ENCODE assay signal across 21 cellular contexts in the genomic region with DNA sequence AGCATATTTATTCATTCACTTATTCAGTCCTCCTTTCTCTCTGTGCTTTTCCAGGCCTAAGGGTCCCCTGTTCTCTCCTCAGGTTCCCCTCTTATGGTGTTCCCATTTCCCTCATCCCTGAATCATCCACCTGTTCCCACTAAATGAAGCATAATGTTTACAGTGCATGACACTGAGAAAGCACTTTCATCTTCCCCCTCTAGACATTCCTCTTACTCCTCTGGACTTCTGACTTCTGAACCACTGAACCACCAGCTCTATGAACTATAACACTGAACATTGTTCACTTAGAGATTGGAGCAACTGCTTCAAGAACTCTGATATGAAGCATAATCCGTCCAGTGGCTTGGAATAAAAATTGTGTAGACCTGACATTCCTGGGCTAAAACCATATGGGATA. TPM values are rescaled to one million over a fixed set of nuclear protein-coding genes. Genes with fewer than 3 reads are reported as not detected.
DNase-seq lines count a peak whose midpoint lies in the region; ATAC-seq, FAIRE-seq and TF ChIP-seq lines count a peak whose summit lies in the region.
"Had no signal": no experiment of that assay in that cellular context is flagged by ENCODE, and none has a peak within 500 bp of the region (broad histone marks: within the 10 kb centered on the region; RNA-seq: fewer than 3 reads in every experiment).

No MANE protein-coding gene starts in this region.

- peak overlapping the region; percentile 3 for H3K27ac Mint-ChIP-seq in activated CD8-positive, alpha-beta memory T cell treated with anti-CD3 and anti-CD28 coated beads, Interleukin-2, amount 10 ng/mL, durations not matched to agents 7 days and 5 days
- H3K27ac Mint-ChIP-seq: B cell; CD4-positive, CD25-positive, alpha-beta regulatory T cell; CD8-positive, alpha-beta T cell had no signal

- H3K36me3 Mint-ChIP-seq in activated CD8-positive, alpha-beta memory T cell treated with anti-CD3 and anti-CD28 coated beads, Interleukin-2, amount 10 ng/mL, durations not matched to agents 7 days and 5 days: peaks cover 79% of the 10 kb centered on the region

- no peak overlapping the region for H3K4me3 ChIP-seq in epithelial cell of proximal tubule (ENCODE audit: low read depth, low read length)
- H3K4me3 ChIP-seq: BLaER1 had no signal

- ATAC-seq in activated CD8-positive, alpha-beta memory T cell treated with anti-CD3 and anti-CD28 coated beads, Interleukin-2, amount 10 ng/mL, durations not matched to agents 7 days and 5 days: no peak
- ATAC-seq: CD8-positive, alpha-beta T cell had no signal

- no peak overlapping the region for H3K4me3 Mint-ChIP-seq in activated CD8-positive, alpha-beta memory T cell treated with anti-CD3 and anti-CD28 coated beads, Interleukin-2, amount 10 ng/mL, durations not matched to agents 7 days and 5 days
- H3K4me3 Mint-ChIP-seq: B cell; CD4-positive, CD25-positive, alpha-beta regulatory T cell; CD8-positive, alpha-beta T cell had no signal

- FAIRE-seq in H54 (lab: Jason Lieb, UNC): no peak
- FAIRE-seq: A204.1, G401.6, GM12892 had no signal

- CTCF ChIA-PET in activated CD8-positive, alpha-beta memory T cell treated with anti-CD3 and anti-CD28 coated beads, Interleukin-2, amount 10 ng/mL, durations not matched to agents 7 days and 5 days (lab: Charles Lee): no interaction called here

- H3K4me1 Mint-ChIP-seq in activated CD8-positive, alpha-beta memory T cell treated with anti-CD3 and anti-CD28 coated beads, Interleukin-2, amount 10 ng/mL, durations not matched to agents 7 days and 5 days: peaks cover 7% of the 10 kb centered on the region
- H3K4me1 Mint-ChIP-seq: B cell had no signal

- no peak for TF ChIP-seq CTCF in epithelial cell of proximal tubule (conservative IDR thresholded peaks at IDR 0.05; ENCODE audit: low read depth, low read length)

- no peak for TF ChIP-seq POLR2A in H54 (IDR thresholded peaks at IDR 0.05; ENCODE audit: low read depth, low read length)

- DNase-seq in DMS53 (lab: John Stamatoyannopoulos, UW) (peak; percentile 13), DMS53 treated with DMSO at 0.1 percent for 48 hours (lab: John Stamatoyannopoulos, UW; ENCODE audit: unreplicated experiment) (no peak), epithelial cell of proximal tubule (ENCODE audit: low read depth) (peak; percentile 41), kidney tubule cell (ENCODE audit: low spot score) (peak; percentile 55), NCI-H524 treated with DMSO at 0.1 percent for 48 hours (lab: John Stamatoyannopoulos, UW) (no peak), H54 (ENCODE audit: insufficient read length, low spot score) (no peak)
- DNase-seq in activated CD8-positive, alpha-beta memory T cell treated with anti-CD3 and anti-CD28 coated beads, Interleukin-2, amount 10 ng/mL, durations not matched to agents 7 days and 5 days: no peak
- no peak for DNase-seq in activated CD8-positive, alpha-beta memory T cell treated with anti-CD3 and anti-CD28 coated beads, Interleukin-2, amount 50 U/mL, for 48 hours
- DNase-seq: Caco-2; CD4-positive, CD25-positive, alpha-beta regulatory T cell; CD8-positive, alpha-beta T cell; DMS153; DND-41; GOT3; H7; HCEC 1CT had no signal

- H3K9me3 Mint-ChIP-seq in activated CD8-positive, alpha-beta memory T cell treated with anti-CD3 and anti-CD28 coated beads, Interleukin-2, amount 10 ng/mL, durations not matched to agents 7 days and 5 days (ENCODE audit: low read depth): no peaks in the 10 kb centered on the region
- H3K9me3 Mint-ChIP-seq: CD8-positive, alpha-beta T cell had no signal

- no peaks in the 10 kb centered on the region for H3K27me3 Mint-ChIP-seq in activated CD8-positive, alpha-beta memory T cell treated with anti-CD3 and anti-CD28 coated beads, Interleukin-2, amount 10 ng/mL, durations not matched to agents 7 days and 5 days
- H3K27me3 Mint-ChIP-seq: B cell had no signal

RNA-seq across cellular contexts. Expression of a gene that starts 59.5 kb away (rescaled TPM):
- total RNA-seq in activated CD8-positive, alpha-beta memory T cell treated with anti-CD3 and anti-CD28 coated beads, Interleukin-2, amount 10 ng/mL, durations not matched to agents 7 days and 5 days: 100 to 1,000 TPM; 151 to 179 TPM
- not detected in 2 replicates for total RNA-seq in epithelial cell of proximal tubule
- total RNA-seq: Caco-2 had no signal

Comparison
In these comparisons a context has a peak if more than half of its experiments do, and no peak if none do; other contexts are left out.
1. DNase-seq: peak in DMS53 (single experiment), epithelial cell of proximal tubule (single experiment) and kidney tubule cell (single experiment); none in DMS53 treated with DMSO at 0.1 percent for 48 hours (single experiment), activated CD8-positive, alpha-beta memory T cell treated with anti-CD3 and anti-CD28 coated beads, Interleukin-2, amount 10 ng/mL, durations not matched to agents 7 days and 5 days (single experiment), activated CD8-positive, alpha-beta memory T cell treated with anti-CD3 and anti-CD28 coated beads, Interleukin-2, amount 50 U/mL, for 48 hours (single experiment), NCI-H524 treated with DMSO at 0.1 percent for 48 hours (single experiment) and H54 (single experiment).
2. RNA of a gene that starts 59.5 kb away (total RNA-seq): 151 to 179 TPM in activated CD8-positive, alpha-beta memory T cell treated with anti-CD3 and anti-CD28 coated beads, Interleukin-2, amount 10 ng/mL, durations not matched to agents 7 days and 5 days; not detected in epithelial cell of proximal tubule; every median in the first group is over 100 times any median in the second.